In the genomic region with DNA sequence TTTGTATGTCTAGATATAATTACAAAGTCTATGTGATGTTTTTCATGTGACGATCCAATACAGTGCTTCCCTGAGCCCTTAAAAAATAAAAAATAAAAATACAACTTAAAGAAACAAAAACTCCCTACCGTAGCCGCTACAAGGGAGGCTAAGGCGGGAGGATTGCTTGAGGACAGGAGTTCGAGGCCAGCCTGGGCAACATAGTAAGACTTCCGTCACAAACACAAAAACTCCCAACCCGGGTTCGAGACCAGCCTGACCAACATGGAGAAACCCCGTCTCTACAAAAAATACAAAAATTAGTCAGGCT, we compare ENCODE assay signal across 8 cellular contexts. TPM values are rescaled to one million over a fixed set of nuclear protein-coding genes. Genes with fewer than 3 reads are reported as not detected.
DNase-seq lines count a peak whose midpoint lies in the region; ATAC-seq and TF ChIP-seq lines count a peak whose summit lies in the region.

No MANE protein-coding gene starts in this region.

- H2BK5ac ChIP-seq in mesenchymal stem cell (ENCODE audit: low read depth, low read length, poor library complexity, severe bottlenecking): no peak overlapping the region

- peaks cover 18% of the 10 kb centered on the region for H3K79me1 ChIP-seq in mesenchymal stem cell (replicated peaks; ENCODE audit: low read length, poor library complexity, severe bottlenecking)

- H3K23ac ChIP-seq in mesenchymal stem cell (ENCODE audit: low read length in 2 of 2): no peak overlapping the region

- no peak overlapping the region for H2AK5ac ChIP-seq in mesenchymal stem cell (ENCODE audit: low read length, severe bottlenecking)

- peak overlapping the region in 1 of 2 experiments; percentile 14 for H3K18ac ChIP-seq in mesenchymal stem cell (ENCODE audit: low read depth in 1 of 2, low read length in 2 of 2)

- TF ChIP-seq CTCF in heart left ventricle (IDR thresholded peaks at IDR 0.05): no peak
- TF ChIP-seq CTCF in astrocyte of the spinal cord (IDR thresholded peaks at IDR 0.05; ENCODE audit: low read depth, low read length): no peak
- no peak for TF ChIP-seq CTCF in upper lobe of left lung (IDR thresholded peaks at IDR 0.05)

- no peak overlapping the region for H2BK15ac ChIP-seq in mesenchymal stem cell (ENCODE audit: low read depth, poor library complexity, severe bottlenecking)

- H2BK120ac ChIP-seq in mesenchymal stem cell (ENCODE audit: low read depth, low read length): no peak overlapping the region

- in situ Hi-C loops in astrocyte of the spinal cord (cut with HindIII; ENCODE audit: low sequenced_read_pairs): no loop called here

- no peak overlapping the region for H2BK12ac ChIP-seq in mesenchymal stem cell (ENCODE audit: low read length in 2 of 2)

- H3K9me3 ChIP-seq in heart left ventricle (no peaks in the 10 kb centered on the region), mesenchymal stem cell (ENCODE audit: control insufficient read depth, low read length) (no peaks in the 10 kb centered on the region), upper lobe of left lung (no peaks in the 10 kb centered on the region)

- peak overlapping the region; percentile 86 for H3K9ac ChIP-seq in mesenchymal stem cell (ENCODE audit: low read length)

- H3K27me3 ChIP-seq in heart left ventricle (no peaks in the 10 kb centered on the region), mesenchymal stem cell (ENCODE audit: control insufficient read depth in 1 of 2, insufficient read depth in 1 of 2, low read length in 2 of 2) (peaks cover 0 to 7% of the 10 kb centered on the region in 2 experiments), upper lobe of left lung (no peaks in the 10 kb centered on the region)

- no peak for DNase-seq in heart left ventricle
- DNase-seq in left cardiac atrium: no peak
- DNase-seq in astrocyte of the spinal cord (ENCODE audit: low read depth, low spot score): no peak
- DNase-seq in mesenchymal stem cell: no peak
- no peak for DNase-seq in upper lobe of left lung
- DNase-seq in AML-193 (lab: John Stamatoyannopoulos, UW): no peak
- no peak for DNase-seq in activated gamma-delta T cell treated with Interleukin-2 at 50 U/mL for 16 hours

- intact Hi-C loops in heart left ventricle (cut with DNase I): no loop called here
- intact Hi-C loops in left cardiac atrium (cut with DNase I): no loop called here

- no peak overlapping the region for H4K8ac ChIP-seq in mesenchymal stem cell (ENCODE audit: low read length)

- TF ChIP-seq POLR2A in heart left ventricle (IDR thresholded peaks at IDR 0.05) (no peak), upper lobe of left lung (IDR thresholded peaks at IDR 0.05) (no peak)

- WGBS in heart left ventricle, 4 donors: 73 to 76% (median 74%) methylated on average over 9 of the region's 9 CpGs
- WGBS in mesenchymal stem cell: 76% methylated on average over 9 of the region's 9 CpGs
- 73 to 75% methylated on average over 9 of the region's 9 CpGs for WGBS in upper lobe of left lung, 2 donors

- H2AFZ ChIP-seq in mesenchymal stem cell (ENCODE audit: low read depth, low read length): no peak overlapping the region

- H3K4me3 ChIP-seq in heart left ventricle (peak overlapping the region in 11 of 12 donors; percentile 37 to 88 (median 71)), astrocyte of the spinal cord (ENCODE audit: low read depth, low read length) (peak overlapping the region; percentile 89), mesenchymal stem cell (ENCODE audit: insufficient read depth in 1 of 2, low read depth in 1 of 2, low read length in 2 of 2) (peak overlapping the region; percentile 65 to 97), upper lobe of left lung (peak overlapping the region in 3 of 4 donors; percentile 58 to 82 (median 70))

- H3K4me1 ChIP-seq in heart left ventricle (peaks cover 0 to 21% (median 2%) of the 10 kb centered on the region in 12 donors), mesenchymal stem cell (ENCODE audit: control insufficient read depth, insufficient read depth, low read depth, low read length) (peaks cover 7% of the 10 kb centered on the region), upper lobe of left lung (peaks cover 4 to 16% (median 5%) of the 10 kb centered on the region in 4 donors)

- no peaks in the 10 kb centered on the region for H3K36me3 ChIP-seq in heart left ventricle
- peaks cover 0 to 5% of the 10 kb centered on the region in 2 experiments for H3K36me3 ChIP-seq in mesenchymal stem cell (ENCODE audit: control insufficient read depth in 1 of 2, insufficient read depth in 2 of 2, low read depth in 1 of 2, low read length in 2 of 2)
- no peaks in the 10 kb centered on the region for H3K36me3 ChIP-seq in upper lobe of left lung

- ATAC-seq in heart left ventricle: no peak
- ATAC-seq in left cardiac atrium: no peak
- no peak for ATAC-seq in upper lobe of left lung (ENCODE audit: low FRiP score in 2 of 2)
- ATAC-seq in GM18868 (IDR thresholded peaks at IDR 0.05; ENCODE audit: unreplicated experiment): no peak

- no peak overlapping the region for H3K14ac ChIP-seq in mesenchymal stem cell (ENCODE audit: low read length in 2 of 2)

- no peak for TF ChIP-seq EP300 in upper lobe of left lung (IDR thresholded peaks at IDR 0.05)

- no peak overlapping the region for H3K4ac ChIP-seq in mesenchymal stem cell (ENCODE audit: low read depth in 1 of 2, low read length in 2 of 2)

- H3K27ac ChIP-seq in heart left ventricle: peak overlapping the region in 1 of 12 donors; percentile 23
- no peak overlapping the region for H3K27ac ChIP-seq in mesenchymal stem cell (ENCODE audit: low read length, poor library complexity, severe bottlenecking)
- H3K27ac ChIP-seq in upper lobe of left lung: peak overlapping the region in 1 of 4 donors; percentile 68

- H3K4me2 ChIP-seq in mesenchymal stem cell (ENCODE audit: low read length, poor library complexity, severe bottlenecking): peak overlapping the region; percentile 71

- H4K91ac ChIP-seq in mesenchymal stem cell (ENCODE audit: low read length): no peak overlapping the region

RNA-seq across cellular contexts. Expression of a gene that starts 0.7 kb away (rescaled TPM):
- total RNA-seq in heart left ventricle (10 to 100 TPM in 1 of 9 donors, 1 to 10 TPM in 8; 1.9 to 25.5 (median 4.3) TPM), left cardiac atrium (1 to 10 TPM; 6.9 to 7.9 TPM), upper lobe of left lung (1 to 10 TPM in 4 of 6 donors, not detected in 2; 1.7 to 3.6 (median 3.1) TPM)
- polyA plus RNA-seq in heart left ventricle: 1 to 10 TPM; 4.4 to 5.1 TPM
- polyA plus RNA-seq in mesenchymal stem cell (2013, experiment 1 of 2): 12.2 TPM
- polyA plus RNA-seq in mesenchymal stem cell (2013, experiment 2 of 2): 14.2 TPM

RNA-seq across cellular contexts. Expression of a gene that starts 45.0 kb away (rescaled TPM):
- total RNA-seq in heart left ventricle (100 to 1,000 TPM in 3 of 9 donors, 10 to 100 TPM in 6; 71.5 to 143 (median 94.5) TPM), left cardiac atrium (10 to 100 TPM; 89.5 to 93.4 TPM), upper lobe of left lung (100 to 1,000 TPM in 1 of 6 donors, 10 to 100 TPM in 5; 37.7 to 105 (median 57.9) TPM)
- polyA plus RNA-seq in heart left ventricle: 100 to 1,000 TPM in 1 of 2 donors, 10 to 100 TPM in 1; 40.3 to 190 TPM
- polyA plus RNA-seq in mesenchymal stem cell (2013, experiment 1 of 2): 195 TPM
- polyA plus RNA-seq in mesenchymal stem cell (2013, experiment 2 of 2): 199 TPM
